19 cellular contexts compared by ENCODE assay signal in genomic region chr22:43994416-43994815, GRCh38. TPM values are rescaled to one million over a fixed set of nuclear protein-coding genes. Genes with fewer than 3 reads are reported as not detected.
DNase-seq lines count a peak whose midpoint lies in the region; ATAC-seq lines count a peak whose summit lies in the region.
"Had no signal": no experiment of that assay in that cellular context is flagged by ENCODE, and none has a peak within 500 bp of the region (broad histone marks: within the 10 kb centered on the region; RNA-seq: fewer than 3 reads in every experiment).

No MANE protein-coding gene starts in this region.

- intact Hi-C loops in dendritic cell treated with granulocyte-macrophage colony-stimulating factor and Interleukin-4, amounts not matched to agents 40 ng/mL and 50 ng/mL, for 4 days (cut with micrococcal nuclease): loop anchor here (5.0 kb wide), 1 partner anchor 73 kb away; no protein-coding TSS in a partner anchor

- no peak for ATAC-seq in activated naive CD4-positive, alpha-beta T cell treated with anti-CD3 and anti-CD28 coated beads, Interleukin-2, amount 50 U/mL, for 72 hours
- no peak for ATAC-seq in stimulated activated effector memory CD8-positive, alpha-beta T cell treated with anti-CD3 and anti-CD28 coated beads, Interleukin-12 subunit alpha, Interleukin-12 subunit beta, amount 100 ng/mL, for 72 hours
- ATAC-seq: stimulated activated naive CD8-positive, alpha-beta T cell treated with anti-CD3 and anti-CD28 coated beads, Interleukin-15, amount 100 ng/mL, for 72 hours had no signal

- H3K4me3 Mint-ChIP-seq in IgD-negative memory B cell: peak overlapping the region in 1 of 4 donors; percentile 84
- no peak overlapping the region for H3K4me3 Mint-ChIP-seq in dendritic cell treated with granulocyte-macrophage colony-stimulating factor and Interleukin-4, amounts not matched to agents 40 ng/mL and 50 ng/mL, for 4 days
- H3K4me3 Mint-ChIP-seq in stimulated activated effector memory CD8-positive, alpha-beta T cell treated with anti-CD3 and anti-CD28 coated beads, Interleukin-12 subunit alpha, Interleukin-12 subunit beta, amount 100 ng/mL, for 72 hours: peak overlapping the region; percentile 91
- H3K4me3 Mint-ChIP-seq: H9 had no signal

- H3K27ac Mint-ChIP-seq in activated naive CD4-positive, alpha-beta T cell treated with anti-CD3 and anti-CD28 coated beads, Interleukin-2, amount 50 U/mL, for 72 hours: peak overlapping the region; percentile 2 to 34
- peak overlapping the region; percentile 82 to 95 (median 84) for H3K27ac Mint-ChIP-seq in IgD-negative memory B cell
- H3K27ac Mint-ChIP-seq in dendritic cell treated with granulocyte-macrophage colony-stimulating factor and Interleukin-4, amounts not matched to agents 40 ng/mL and 50 ng/mL, for 4 days: peak overlapping the region; percentile 82
- H3K27ac Mint-ChIP-seq in stimulated activated effector memory CD8-positive, alpha-beta T cell treated with anti-CD3 and anti-CD28 coated beads, Interleukin-12 subunit alpha, Interleukin-12 subunit beta, amount 100 ng/mL, for 72 hours: peak overlapping the region; percentile 94

- peaks cover 33% of the 10 kb centered on the region in 2 donors for H3K36me3 Mint-ChIP-seq in activated naive CD4-positive, alpha-beta T cell treated with anti-CD3 and anti-CD28 coated beads, Interleukin-2, amount 50 U/mL, for 72 hours
- H3K36me3 Mint-ChIP-seq in IgD-negative memory B cell: peaks cover 7% of the 10 kb centered on the region
- H3K36me3 Mint-ChIP-seq in dendritic cell treated with granulocyte-macrophage colony-stimulating factor and Interleukin-4, amounts not matched to agents 40 ng/mL and 50 ng/mL, for 4 days (ENCODE audit: low read depth): peaks cover 98% of the 10 kb centered on the region
- peaks cover 86% of the 10 kb centered on the region for H3K36me3 Mint-ChIP-seq in stimulated activated effector memory CD8-positive, alpha-beta T cell treated with anti-CD3 and anti-CD28 coated beads, Interleukin-12 subunit alpha, Interleukin-12 subunit beta, amount 100 ng/mL, for 72 hours

- no peak for DNase-seq in activated naive CD4-positive, alpha-beta T cell treated with anti-CD3 and anti-CD28 coated beads, Interleukin-2, amount 50 U/mL, for 72 hours (ENCODE audit: low spot score in 2 of 2)
- DNase-seq in activated naive CD4-positive, alpha-beta T cell (lab: John Stamatoyannopoulos, UW): no peak
- no peak for DNase-seq in stimulated activated effector memory CD8-positive, alpha-beta T cell treated with anti-CD3 and anti-CD28 coated beads, Interleukin-12 subunit alpha, Interleukin-12 subunit beta, amount 100 ng/mL, for 72 hours (ENCODE audit: low spot score in 2 of 2)
- no peak for DNase-seq in LoVo (ENCODE audit: low spot score)
- DNase-seq in stimulated activated CD4-positive, alpha-beta T cell treated with anti-CD3 and anti-CD28 coated beads, Interleukin-4, amount 100 ng/mL, for 1 hour: no peak
- no peak for DNase-seq in stimulated activated CD4-positive, alpha-beta T cell treated with anti-CD3 and anti-CD28 coated beads, Interleukin-15, amount 100 ng/mL, for 24 hours
- DNase-seq: activated CD8-positive, alpha-beta memory T cell treated with anti-CD3 and anti-CD28 coated beads for 24 hours; activated gamma-delta T cell; cerebellar nuclear complex; COR-L47; DMS79 treated with DMSO at 0.1 percent for 48 hours; H9; KBM-7; NCI-H524 treated with DMSO at 0.1 percent for 48 hours; stimulated activated naive CD8-positive, alpha-beta T cell treated with anti-CD3 and anti-CD28 coated beads, Interleukin-15, amount 100 ng/mL, for 72 hours; tibial artery had no signal

- H3K27me3 Mint-ChIP-seq in IgD-negative memory B cell: no peaks in the 10 kb centered on the region
- H3K27me3 Mint-ChIP-seq in dendritic cell treated with granulocyte-macrophage colony-stimulating factor and Interleukin-4, amounts not matched to agents 40 ng/mL and 50 ng/mL, for 4 days: no peaks in the 10 kb centered on the region
- H3K27me3 Mint-ChIP-seq: stimulated activated naive CD8-positive, alpha-beta T cell treated with anti-CD3 and anti-CD28 coated beads, Interleukin-15, amount 100 ng/mL, for 72 hours had no signal

- H3K4me1 Mint-ChIP-seq in IgD-negative memory B cell: peaks cover 30 to 33% (median 32%) of the 10 kb centered on the region in 3 donors
- peaks cover 40% of the 10 kb centered on the region for H3K4me1 Mint-ChIP-seq in dendritic cell treated with granulocyte-macrophage colony-stimulating factor and Interleukin-4, amounts not matched to agents 40 ng/mL and 50 ng/mL, for 4 days (ENCODE audit: low read depth)
- peaks cover 36% of the 10 kb centered on the region for H3K4me1 Mint-ChIP-seq in stimulated activated effector memory CD8-positive, alpha-beta T cell treated with anti-CD3 and anti-CD28 coated beads, Interleukin-12 subunit alpha, Interleukin-12 subunit beta, amount 100 ng/mL, for 72 hours

- H3K9me3 Mint-ChIP-seq in activated naive CD4-positive, alpha-beta T cell treated with anti-CD3 and anti-CD28 coated beads, Interleukin-2, amount 50 U/mL, for 72 hours: no peaks in the 10 kb centered on the region
- H3K9me3 Mint-ChIP-seq in IgD-negative memory B cell: no peaks in the 10 kb centered on the region
- no peaks in the 10 kb centered on the region for H3K9me3 Mint-ChIP-seq in dendritic cell treated with granulocyte-macrophage colony-stimulating factor and Interleukin-4, amounts not matched to agents 40 ng/mL and 50 ng/mL, for 4 days
- H3K9me3 Mint-ChIP-seq in stimulated activated effector memory CD8-positive, alpha-beta T cell treated with anti-CD3 and anti-CD28 coated beads, Interleukin-12 subunit alpha, Interleukin-12 subunit beta, amount 100 ng/mL, for 72 hours: no peaks in the 10 kb centered on the region
- H3K9me3 Mint-ChIP-seq: H9; stimulated activated naive CD8-positive, alpha-beta T cell treated with anti-CD3 and anti-CD28 coated beads, Interleukin-15, amount 100 ng/mL, for 72 hours; T-helper 2 cell treated with Interferon-gamma antibody and Interleukin-4, amounts not matched to agents 5 μg/mL and 100 μg/mL, for 36 hours had no signal

RNA-seq across cellular contexts. Expression of gene PARVB, which starts 29.7 kb away (rescaled TPM):
- 10 to 100 TPM; 21.6 to 73.7 TPM for total RNA-seq in activated naive CD4-positive, alpha-beta T cell treated with anti-CD3 and anti-CD28 coated beads, Interleukin-2, amount 50 U/mL, for 72 hours
- 22.8 TPM for polyA plus RNA-seq in IgD-negative memory B cell

RNA-seq across cellular contexts. Expression of gene SAMM50, which starts 39.2 kb away (rescaled TPM):
- 10 to 100 TPM; 41.7 to 51.1 TPM for total RNA-seq in activated naive CD4-positive, alpha-beta T cell treated with anti-CD3 and anti-CD28 coated beads, Interleukin-2, amount 50 U/mL, for 72 hours
- 79.5 TPM for polyA plus RNA-seq in IgD-negative memory B cell

Comparison
In these comparisons a context has a peak if more than half of its experiments do, and no peak if none do; other contexts are left out.
1. H3K27ac Mint-ChIP-seq: peak in every context shown above with its lines; median percentile 94 in stimulated activated effector memory CD8-positive, alpha-beta T cell treated with anti-CD3 and anti-CD28 coated beads, Interleukin-12 subunit alpha, Interleukin-12 subunit beta, amount 100 ng/mL, for 72 hours; 84 in IgD-negative memory B cell; 82 in dendritic cell treated with granulocyte-macrophage colony-stimulating factor and Interleukin-4, amounts not matched to agents 40 ng/mL and 50 ng/mL, for 4 days; 18 in activated naive CD4-positive, alpha-beta T cell treated with anti-CD3 and anti-CD28 coated beads, Interleukin-2, amount 50 U/mL, for 72 hours.